Comparison of ENCODE assay signal across 8 cellular contexts in the genomic region with DNA sequence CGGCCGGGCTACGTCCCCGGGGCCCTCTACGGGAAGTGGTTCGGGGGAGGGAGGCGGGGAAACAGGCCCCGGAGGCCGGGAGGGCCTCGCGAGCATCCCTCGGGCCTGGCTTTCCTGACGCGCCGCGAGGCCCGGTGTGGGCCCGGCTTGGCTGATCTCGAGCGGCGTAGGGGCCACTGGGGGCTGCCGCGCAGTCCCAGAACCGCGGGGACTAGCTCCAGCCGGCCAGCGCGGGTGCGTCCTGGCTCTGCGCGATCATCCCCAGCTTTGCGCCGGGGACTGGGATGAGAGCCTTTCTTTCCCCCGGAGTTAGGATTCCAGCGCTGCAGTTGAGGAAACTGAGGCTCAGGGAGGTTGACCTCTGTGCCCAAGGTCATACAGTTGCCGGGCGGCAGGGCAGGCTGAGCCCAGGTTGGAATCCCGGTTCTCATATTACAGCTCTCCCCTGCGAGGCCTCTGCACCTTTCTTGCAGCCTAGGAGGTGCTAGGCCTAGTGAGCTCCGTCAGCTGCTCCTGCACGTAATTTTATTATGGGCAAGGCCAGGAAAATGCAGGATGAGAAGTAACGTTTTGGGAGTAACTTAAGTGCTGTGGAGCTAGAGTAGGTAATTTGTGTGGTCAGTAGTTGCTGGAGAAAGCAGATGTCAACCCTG. TPM values are rescaled to one million over a fixed set of nuclear protein-coding genes. Genes with fewer than 3 reads are reported as not detected.
DNase-seq lines count a peak whose midpoint lies in the region; ATAC-seq, FAIRE-seq and TF ChIP-seq lines count a peak whose summit lies in the region.

No MANE protein-coding gene starts in this region.

- intact Hi-C loops in pancreas (cut with DNase I), result no loop called here

- DNase-seq in T-helper 1 cell (no peak), glomerular visceral epithelial cell (ENCODE audit: extremely low spot score) (peak; percentile 13), pancreas (peak in 2 of 6 donors; percentile 45 to 49), NCI-H774 (lab: John Stamatoyannopoulos, UW) (no peak), NCI-H2196 treated with DMSO at 0.1 percent for 48 hours (lab: John Stamatoyannopoulos, UW; ENCODE audit: unreplicated experiment) (no peak)
- DNase-seq in activated CD8-positive, alpha-beta T cell treated with anti-CD3 and anti-CD28 coated beads, Interleukin-2, amount 10 ng/mL, durations not matched to agents 7 days and 5 days, result peak; percentile 38

- peak overlapping the region; percentile 88 for H3K4me3 Mint-ChIP-seq in T-helper 1 cell treated with Interleukin-12 subunit alpha and Interleukin-12 subunit beta and Interleukin-4 antibody, amounts not matched to agents 30 μg/mL and 1 μg/mL, for 36 hours
- H3K4me3 Mint-ChIP-seq in activated CD8-positive, alpha-beta T cell treated with anti-CD3 and anti-CD28 coated beads, Interleukin-2, amount 10 ng/mL, durations not matched to agents 7 days and 5 days, result peak overlapping the region; percentile 92

- 0 to 1% methylated on average over 22 to 42 of the region's 42 CpGs for WGBS in pancreas, 2 donors

- FAIRE-seq in pancreas (lab: Jason Lieb, UNC), result no peak

- H3K4me3 ChIP-seq in pancreas, result peak overlapping the region; percentile 74 to 86 (median 81)

- no peak for TF ChIP-seq CTCF in pancreas (IDR thresholded peaks at IDR 0.05)

- H3K4me1 ChIP-seq in pancreas, result peaks cover 4 to 15% (median 5%) of the 10 kb centered on the region in 3 donors

- peak overlapping the region; percentile 75 for H3K27ac Mint-ChIP-seq in T-helper 1 cell treated with Interleukin-12 subunit alpha and Interleukin-12 subunit beta and Interleukin-4 antibody, amounts not matched to agents 30 μg/mL and 1 μg/mL, for 36 hours
- H3K27ac Mint-ChIP-seq in activated CD8-positive, alpha-beta T cell treated with anti-CD3 and anti-CD28 coated beads, Interleukin-2, amount 10 ng/mL, durations not matched to agents 7 days and 5 days, result peak overlapping the region; percentile 82

- peaks cover 67% of the 10 kb centered on the region for H3K4me1 Mint-ChIP-seq in T-helper 1 cell treated with Interleukin-12 subunit alpha and Interleukin-12 subunit beta and Interleukin-4 antibody, amounts not matched to agents 30 μg/mL and 1 μg/mL, for 36 hours (ENCODE audit: low read depth)
- peaks cover 79% of the 10 kb centered on the region for H3K4me1 Mint-ChIP-seq in activated CD8-positive, alpha-beta T cell treated with anti-CD3 and anti-CD28 coated beads, Interleukin-2, amount 10 ng/mL, durations not matched to agents 7 days and 5 days (ENCODE audit: low read depth)

- H3K27me3 Mint-ChIP-seq in T-helper 1 cell treated with Interleukin-12 subunit alpha and Interleukin-12 subunit beta and Interleukin-4 antibody, amounts not matched to agents 30 μg/mL and 1 μg/mL, for 36 hours (ENCODE audit: low read depth), result no peaks in the 10 kb centered on the region
- no peaks in the 10 kb centered on the region for H3K27me3 Mint-ChIP-seq in activated CD8-positive, alpha-beta T cell treated with anti-CD3 and anti-CD28 coated beads, Interleukin-2, amount 10 ng/mL, durations not matched to agents 7 days and 5 days (ENCODE audit: low read depth)

- POLR2A ChIA-PET in activated CD8-positive, alpha-beta T cell treated with anti-CD3 and anti-CD28 coated beads, Interleukin-2, amount 10 ng/mL, durations not matched to agents 7 days and 5 days (lab: Charles Lee), result interaction anchor here (1.0 to 1.5 kb wide), 3 partner anchors 12 to 31 kb away, joined by 4 to 5 read pairs (median 4); no protein-coding TSS in a partner anchor

- H3K27me3 ChIP-seq in pancreas, result no peaks in the 10 kb centered on the region

- H3K9me3 Mint-ChIP-seq in T-helper 1 cell treated with Interleukin-12 subunit alpha and Interleukin-12 subunit beta and Interleukin-4 antibody, amounts not matched to agents 30 μg/mL and 1 μg/mL, for 36 hours, result no peaks in the 10 kb centered on the region
- H3K9me3 Mint-ChIP-seq in activated CD8-positive, alpha-beta T cell treated with anti-CD3 and anti-CD28 coated beads, Interleukin-2, amount 10 ng/mL, durations not matched to agents 7 days and 5 days (ENCODE audit: insufficient read depth), result no peaks in the 10 kb centered on the region

- H3K27ac ChIP-seq in KOPT-K1 (ENCODE audit: low read depth, low read length, poor library complexity, severe bottlenecking) (peak overlapping the region; percentile 73), pancreas (peak overlapping the region; percentile 60 to 79 (median 76))

- H3K36me3 ChIP-seq in KOPT-K1 (ENCODE audit: insufficient read depth, low read length) (no peaks in the 10 kb centered on the region), pancreas (no peaks in the 10 kb centered on the region)

- H3K9me3 ChIP-seq in KOPT-K1 (ENCODE audit: insufficient read depth, low read length, poor library complexity, severe bottlenecking), result no peaks in the 10 kb centered on the region
- no peaks in the 10 kb centered on the region for H3K9me3 ChIP-seq in pancreas

- CTCF ChIA-PET in activated CD8-positive, alpha-beta T cell treated with anti-CD3 and anti-CD28 coated beads, Interleukin-2, amount 10 ng/mL, durations not matched to agents 7 days and 5 days (lab: Charles Lee), result interaction anchor here (0.7 to 14.0 kb wide), 14 partner anchors 8 to 83 kb away, joined by 3 to 251 read pairs (median 4); no protein-coding TSS in a partner anchor

- H3K36me3 Mint-ChIP-seq in T-helper 1 cell treated with Interleukin-12 subunit alpha and Interleukin-12 subunit beta and Interleukin-4 antibody, amounts not matched to agents 30 μg/mL and 1 μg/mL, for 36 hours (ENCODE audit: low read depth), result peaks cover 3% of the 10 kb centered on the region
- peaks cover 7% of the 10 kb centered on the region for H3K36me3 Mint-ChIP-seq in activated CD8-positive, alpha-beta T cell treated with anti-CD3 and anti-CD28 coated beads, Interleukin-2, amount 10 ng/mL, durations not matched to agents 7 days and 5 days (ENCODE audit: low read depth)

- ATAC-seq in activated CD8-positive, alpha-beta T cell treated with anti-CD3 and anti-CD28 coated beads, Interleukin-2, amount 10 ng/mL, durations not matched to agents 7 days and 5 days, result peak; percentile 59
- peak; percentile 9 to 50 (median 28) for ATAC-seq in pancreas

RNA-seq across cellular contexts. Expression of a gene that starts 0.5 kb away (rescaled TPM):
- 10 to 100 TPM; 46.8 to 54.7 TPM for total RNA-seq in activated CD8-positive, alpha-beta T cell treated with anti-CD3 and anti-CD28 coated beads, Interleukin-2, amount 10 ng/mL, durations not matched to agents 7 days and 5 days
- total RNA-seq in pancreas, result 10 to 100 TPM in 3 of 6 donors, 1 to 10 TPM in 3; 7.4 to 16.5 (median 10.0) TPM
- 1 to 10 TPM; 7.7 to 10.0 TPM for polyA plus RNA-seq in pancreas

Comparison
In these comparisons a context has a peak if more than half of its experiments do, and no peak if none do; other contexts are left out.
1. DNase-seq: peak in activated CD8-positive, alpha-beta T cell treated with anti-CD3 and anti-CD28 coated beads, Interleukin-2, amount 10 ng/mL, durations not matched to agents 7 days and 5 days (single experiment) and glomerular visceral epithelial cell (single experiment); none in T-helper 1 cell (0 of 5), NCI-H774 (single experiment) and NCI-H2196 treated with DMSO at 0.1 percent for 48 hours (single experiment).